Comparison of ENCODE assay signal across 31 cellular contexts in the genomic region with DNA sequence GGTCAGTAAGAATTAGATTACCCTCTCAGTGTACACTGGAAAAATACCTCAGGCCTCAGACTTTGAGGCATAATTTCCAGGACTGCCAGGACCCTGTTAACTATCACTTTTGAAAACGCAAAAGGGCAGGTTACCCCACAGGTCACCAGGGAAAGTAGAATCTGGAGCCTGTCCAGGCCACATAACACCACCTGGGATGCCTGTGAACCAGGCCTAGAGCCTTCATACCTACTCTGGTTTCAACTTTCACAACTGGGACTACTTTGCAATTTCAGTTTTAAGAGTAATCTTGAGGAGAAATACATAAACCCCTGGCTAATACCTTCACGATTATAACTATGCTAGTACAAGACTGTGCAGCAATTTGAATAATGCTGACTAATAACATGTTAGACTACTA.
"Had no signal": no experiment of that assay in that cellular context is flagged by ENCODE, and none has a peak within 500 bp of the region (broad histone marks: within the 10 kb centered on the region; RNA-seq: fewer than 3 reads in every experiment).

No MANE protein-coding gene starts in this region.

- ATAC-seq: Panc1 had no signal

- H3K36me3 ChIP-seq: SJSA1 had no signal

- FAIRE-seq: RCC 7860 had no signal

- H3K27me3 ChIP-seq: SJSA1 had no signal

- H3K9ac ChIP-seq: KMS-11, SK-N-SH had no signal

- H3K9me3 ChIP-seq: SJSA1, SK-N-SH had no signal

- DNase-seq: Karpas-422, NCI-H1048, NCI-H1092 treated with DMSO at 0.1 percent for 48 hours, NCI-H1105 treated with DMSO at 0.1 percent for 48 hours, NCI-H1417, NCI-H1436, NCI-H146, NCI-H1694, NCI-H187, NCI-H1930, NCI-H2029 treated with DMSO at 0.1 percent for 48 hours, NCI-H2081 treated with DMSO at 0.1 percent for 48 hours, NCI-H2107, NCI-H2171 treated with DMSO at 0.1 percent for 48 hours, NCI-H2227 treated with DMSO at 0.1 percent for 48 hours, NCI-H345, NCI-H446, NCI-H510A treated with DMSO at 0.1 percent for 48 hours, NCI-H524 treated with DMSO at 0.1 percent for 48 hours, NCI-H526 treated with DMSO at 0.1 percent for 48 hours, NCI-H82, PC-9, Right ventricle myocardium superior, SHP77 treated with DMSO at 0.1 percent for 48 hours, SK-N-SH, SW 1271, T-helper 1 cell had no signal

- H2AFZ ChIP-seq: PC-9 had no signal

- H3K4me1 ChIP-seq: SJSA1 had no signal

- H3K4me2 ChIP-seq: KMS-11, PC-9, SK-N-SH had no signal

- H3K27ac ChIP-seq: KMS-11, PC-9, SJSA1 had no signal

- H3K4me3 ChIP-seq: PC-9, SJSA1 had no signal
